8 cellular contexts compared by ENCODE assay signal in the genomic region with DNA sequence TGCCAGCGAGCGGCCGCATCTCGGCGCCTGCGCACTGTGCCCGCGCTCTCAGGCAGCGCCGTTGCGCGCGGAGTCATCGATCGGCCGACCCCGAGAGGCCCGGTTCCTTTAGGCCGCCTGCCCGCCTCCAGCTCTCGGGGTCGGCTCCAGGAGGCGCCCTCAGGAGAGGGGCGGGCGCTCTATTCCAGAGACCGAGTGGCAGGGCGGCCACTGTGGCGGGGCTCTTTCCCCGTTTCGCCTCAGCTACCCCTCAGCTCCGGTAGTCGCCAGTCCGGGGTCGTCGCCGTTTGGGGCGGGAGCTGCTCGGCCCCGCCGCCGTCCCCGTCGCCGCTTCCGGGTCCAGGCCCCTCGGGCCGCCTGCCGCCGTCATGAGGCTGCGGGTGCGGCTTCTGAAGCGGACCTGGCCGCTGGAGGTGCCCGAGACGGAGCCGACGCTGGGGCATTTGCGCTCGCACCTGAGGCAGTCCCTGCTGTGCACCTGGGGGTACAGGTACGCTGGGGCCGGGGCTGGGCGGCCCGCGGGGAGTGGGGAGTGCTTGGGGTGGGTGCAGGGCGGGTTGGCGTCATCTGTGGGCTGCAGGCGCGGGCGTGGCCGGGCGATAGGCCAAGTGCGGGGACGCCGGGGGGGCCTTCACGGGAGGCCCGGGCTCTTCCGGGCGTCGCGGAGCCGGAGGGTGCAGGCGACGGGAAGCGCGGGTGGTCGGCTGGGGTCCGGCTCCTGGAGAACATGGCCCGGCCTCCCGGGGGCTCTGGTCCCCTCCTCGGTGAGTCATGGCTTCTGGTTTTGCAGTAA. TPM values are rescaled to one million over a fixed set of nuclear protein-coding genes. Genes with fewer than 3 reads are reported as not detected.
DNase-seq lines count a peak whose midpoint lies in the region; ATAC-seq and TF ChIP-seq lines count a peak whose summit lies in the region.

A gene (plus strand): TSS at position 177 of the 793 bp plus-strand sequence. CDS start 192 bp downstream, at position 369.

- peak in 1 of 2 donors; percentile 14 for TF ChIP-seq POLR2A in lower leg skin (IDR thresholded peaks at IDR 0.05)

- intact Hi-C loops in lower leg skin (cut with DNase I; ENCODE audit: low total_unique reads), result loop anchor here (10.0 kb wide), 1 partner anchor 810 kb away; a partner anchor contains a TSS

- peaks cover 4% of the 10 kb centered on the region in 2 donors for H3K36me3 ChIP-seq in duodenal mucosa (ENCODE audit: control insufficient read depth in 1 of 2, insufficient read depth in 2 of 2, low read length in 2 of 2)

- peak within 1 kb of the TSS; percentile 94 to 96 for H3K9ac ChIP-seq in duodenal mucosa (ENCODE audit: low read depth in 1 of 2, low read length in 2 of 2)

- peaks cover 24% of the 10 kb centered on the region for H3K4me1 Mint-ChIP-seq in activated CD4-positive, alpha-beta memory T cell treated with anti-CD3 and anti-CD28 coated beads, Interleukin-2, amount 10 ng/mL, durations not matched to agents 7 days and 5 days

- CTCF ChIA-PET in activated CD4-positive, alpha-beta memory T cell treated with anti-CD3 and anti-CD28 coated beads, Interleukin-2, amount 10 ng/mL, durations not matched to agents 7 days and 5 days (lab: Charles Lee), result interaction anchor here (0.8 to 3.5 kb wide), 14 partner anchors 11 to 520 kb away, joined by 3 to 38 read pairs (median 4); a partner anchor contains a TSS

- POLR2A ChIA-PET in activated CD4-positive, alpha-beta memory T cell treated with anti-CD3 and anti-CD28 coated beads, Interleukin-2, amount 10 ng/mL, durations not matched to agents 7 days and 5 days (lab: Charles Lee), result interaction anchor here (0.8 to 5.0 kb wide), 22 partner anchors 9 to 1507 kb away, joined by 3 to 54 read pairs (median 4); a partner anchor contains a TSS

- DNase-seq in NCI-H82 treated with DMSO at 0.1 percent for 48 hours (lab: John Stamatoyannopoulos, UW; ENCODE audit: unreplicated experiment) (peak; percentile 62), lower leg skin (ENCODE audit: low spot score in 2 of 2) (peak; percentile 86 to 98)
- DNase-seq in activated CD4-positive, alpha-beta memory T cell treated with anti-CD3 and anti-CD28 coated beads, Interleukin-2, amount 10 ng/mL, durations not matched to agents 7 days and 5 days, result peak; percentile 88
- DNase-seq in stimulated activated CD4-positive, alpha-beta T cell treated with anti-CD3 and anti-CD28 coated beads, Interleukin-4, amount 100 ng/mL, for 48 hours (ENCODE audit: low read depth in 2 of 2), result peak; percentile 76 to 79

- no peaks in the 10 kb centered on the region for H3K9me3 ChIP-seq in duodenal mucosa (ENCODE audit: control insufficient read depth in 1 of 2, low read length in 2 of 2)

- peaks cover 6% of the 10 kb centered on the region for H3K36me3 Mint-ChIP-seq in activated CD4-positive, alpha-beta memory T cell treated with anti-CD3 and anti-CD28 coated beads, Interleukin-2, amount 10 ng/mL, durations not matched to agents 7 days and 5 days (ENCODE audit: low read depth)

- no peaks in the 10 kb centered on the region for H3K27me3 Mint-ChIP-seq in activated CD4-positive, alpha-beta memory T cell treated with anti-CD3 and anti-CD28 coated beads, Interleukin-2, amount 10 ng/mL, durations not matched to agents 7 days and 5 days

- peaks cover 19 to 30% of the 10 kb centered on the region in 2 donors for H3K4me1 ChIP-seq in duodenal mucosa (ENCODE audit: control insufficient read depth in 1 of 2, insufficient read depth in 2 of 2, low read length in 2 of 2)

- no peaks in the 10 kb centered on the region for H3K9me3 Mint-ChIP-seq in activated CD4-positive, alpha-beta memory T cell treated with anti-CD3 and anti-CD28 coated beads, Interleukin-2, amount 10 ng/mL, durations not matched to agents 7 days and 5 days

- H3K4me3 ChIP-seq in duodenal mucosa (ENCODE audit: low read depth in 1 of 2, low read length in 2 of 2) (peak within 1 kb of the TSS; percentile 83 to 97), lower leg skin (ENCODE audit: low read depth, poor library complexity, severe bottlenecking) (peak within 1 kb of the TSS; percentile 90)

- H3K27ac ChIP-seq in C4-2B (peak within 1 kb of the TSS; percentile 97), duodenal mucosa (ENCODE audit: low read depth, low read length) (peak within 1 kb of the TSS; percentile 99)

- peak within 1 kb of the TSS; percentile 94 for H3K4me3 Mint-ChIP-seq in activated CD4-positive, alpha-beta memory T cell treated with anti-CD3 and anti-CD28 coated beads, Interleukin-2, amount 10 ng/mL, durations not matched to agents 7 days and 5 days

- ATAC-seq in GM19372 (IDR thresholded peaks at IDR 0.05; ENCODE audit: low read depth, unreplicated experiment) (peak; percentile 65), HG03565 (IDR thresholded peaks at IDR 0.05; ENCODE audit: unreplicated experiment) (peak; percentile 52)

- no peaks in the 10 kb centered on the region for H3K27me3 ChIP-seq in duodenal mucosa (ENCODE audit: control insufficient read depth in 1 of 2, insufficient read depth in 2 of 2, low read length in 2 of 2)

- H3K27ac Mint-ChIP-seq in activated CD4-positive, alpha-beta memory T cell treated with anti-CD3 and anti-CD28 coated beads, Interleukin-2, amount 10 ng/mL, durations not matched to agents 7 days and 5 days, result peak within 1 kb of the TSS; percentile 90

- TF ChIP-seq CTCF in C4-2B (conservative IDR thresholded peaks at IDR 0.05), result no peak; the same call in 1 of the 2 replicates
- TF ChIP-seq CTCF in lower leg skin (IDR thresholded peaks at IDR 0.05), result peak in 1 of 3 donors; percentile 13

- WGBS in lower leg skin, 2 donors, result 0 to 1% methylated on average over 64 to 68 of the region's 90 CpGs

RNA-seq across cellular contexts. Expression of the gene that starts here (rescaled TPM):
- total RNA-seq in activated CD4-positive, alpha-beta memory T cell treated with anti-CD3 and anti-CD28 coated beads, Interleukin-2, amount 10 ng/mL, durations not matched to agents 7 days and 5 days, result 10 to 100 TPM; 95.4 to 97.1 TPM
- total RNA-seq in lower leg skin, result 10 to 100 TPM; 61.6 to 89.4 (median 80.6) TPM

Comparison
In these comparisons a context has a peak if more than half of its experiments do, and no peak if none do; other contexts are left out.
1. Peak in every context shown above with its lines: DNase-seq, ATAC-seq, H3K4me3 ChIP-seq and H3K27ac ChIP-seq.